9 cellular contexts compared by ENCODE assay signal in the genomic region with DNA sequence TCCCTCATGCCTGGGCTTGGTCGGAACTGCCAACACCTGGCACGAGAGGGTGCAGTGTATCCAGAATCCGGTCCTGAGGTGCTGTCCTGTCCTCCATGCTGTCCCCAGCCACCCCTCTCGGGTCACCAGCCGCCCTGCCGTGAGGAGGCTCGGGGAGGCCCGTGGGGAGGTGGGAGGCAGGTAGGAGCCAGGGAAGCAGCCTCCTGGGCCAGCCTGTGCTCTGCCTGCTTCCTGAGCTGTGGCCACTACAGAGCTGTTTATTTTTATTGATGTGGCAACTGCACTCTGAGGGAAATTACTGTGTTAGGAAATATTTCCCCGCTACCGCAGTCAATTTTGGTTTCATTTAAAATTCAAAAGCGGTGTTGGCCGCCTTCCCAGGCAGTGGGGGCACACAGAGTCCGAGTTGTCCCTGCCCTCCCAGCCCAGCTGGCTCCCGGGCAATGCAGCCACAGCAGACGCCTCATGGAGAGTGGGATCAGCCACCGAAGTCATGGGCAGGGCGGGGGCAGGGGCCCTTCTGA. TPM values are rescaled to one million over a fixed set of nuclear protein-coding genes. Genes with fewer than 3 reads are reported as not detected.
DNase-seq lines count a peak whose midpoint lies in the region; ATAC-seq and TF ChIP-seq lines count a peak whose summit lies in the region.
"Had no signal": no experiment of that assay in that cellular context is flagged by ENCODE, and none has a peak within 500 bp of the region (broad histone marks: within the 10 kb centered on the region; RNA-seq: fewer than 3 reads in every experiment).

No MANE protein-coding gene starts in this region.

- no peak for TF ChIP-seq CTCF in left ventricle myocardium inferior (IDR thresholded peaks at IDR 0.05; ENCODE audit: borderline replicate concordance)
- TF ChIP-seq CTCF in upper lobe of right lung (IDR thresholded peaks at IDR 0.05) = no peak
- no peak for TF ChIP-seq CTCF in type B pancreatic cell (conservative IDR thresholded peaks at IDR 0.05)

- peaks cover 2% of the 10 kb centered on the region for H3K27me3 Mint-ChIP-seq in T-helper 2 cell treated with Interferon-gamma antibody and Interleukin-4, amounts not matched to agents 5 μg/mL and 100 μg/mL, for 36 hours (ENCODE audit: low read depth)
- peaks cover 16% of the 10 kb centered on the region for H3K27me3 Mint-ChIP-seq in type B pancreatic cell

- no peaks in the 10 kb centered on the region for H3K9me2 ChIP-seq in Karpas-422 (replicated peaks; ENCODE audit: insufficient read depth, low read length)

- H3K4me1 Mint-ChIP-seq in T-helper 2 cell treated with Interferon-gamma antibody and Interleukin-4, amounts not matched to agents 5 μg/mL and 100 μg/mL, for 36 hours (ENCODE audit: low read depth) = peaks cover 7% of the 10 kb centered on the region
- H3K4me1 Mint-ChIP-seq in type B pancreatic cell (ENCODE audit: unreplicated experiment) = no peaks in the 10 kb centered on the region
- H3K4me1 Mint-ChIP-seq: stimulated activated memory B cell treated with anti-CD40 and anti-IgM and Interleukin-4, amounts not matched to agents 10 μg/mL and 1 μg/mL and 100 μg/mL, for 72 hours had no signal

- no peaks in the 10 kb centered on the region for H3K36me3 ChIP-seq in left ventricle myocardium inferior
- H3K36me3 ChIP-seq in upper lobe of right lung = no peaks in the 10 kb centered on the region
- H3K36me3 ChIP-seq in Karpas-422 (ENCODE audit: insufficient read depth, low read length) = peaks cover 5% of the 10 kb centered on the region

- H3K36me3 Mint-ChIP-seq in T-helper 2 cell treated with Interferon-gamma antibody and Interleukin-4, amounts not matched to agents 5 μg/mL and 100 μg/mL, for 36 hours (ENCODE audit: low read depth) = no peaks in the 10 kb centered on the region
- no peaks in the 10 kb centered on the region for H3K36me3 Mint-ChIP-seq in type B pancreatic cell

- no peak overlapping the region for H3K4me3 Mint-ChIP-seq in T-helper 2 cell treated with Interferon-gamma antibody and Interleukin-4, amounts not matched to agents 5 μg/mL and 100 μg/mL, for 36 hours
- H3K4me3 Mint-ChIP-seq in type B pancreatic cell = no peak overlapping the region
- H3K4me3 Mint-ChIP-seq: stimulated activated memory B cell treated with anti-CD40 and anti-IgM and Interleukin-4, amounts not matched to agents 10 μg/mL and 1 μg/mL and 100 μg/mL, for 72 hours had no signal

- no peaks in the 10 kb centered on the region for H3K79me2 ChIP-seq in Karpas-422 (ENCODE audit: low read length)

- intact Hi-C loops in Right ventricle myocardium inferior (cut with DNase I) = no loop called here
- intact Hi-C loops in cardiac septum (cut with DNase I) = no loop called here
- intact Hi-C loops in left ventricle myocardium inferior (cut with micrococcal nuclease) = no loop called here
- intact Hi-C loops in upper lobe of right lung (cut with DNase I) = no loop called here

- peak; percentile 27 for ATAC-seq in Right ventricle myocardium inferior
- ATAC-seq in upper lobe of right lung = peak; percentile 69
- ATAC-seq in HG02938 (IDR thresholded peaks at IDR 0.05; ENCODE audit: unreplicated experiment) = no peak

- peaks cover 6% of the 10 kb centered on the region for H3K9me3 Mint-ChIP-seq in T-helper 2 cell treated with Interferon-gamma antibody and Interleukin-4, amounts not matched to agents 5 μg/mL and 100 μg/mL, for 36 hours
- no peaks in the 10 kb centered on the region for H3K9me3 Mint-ChIP-seq in type B pancreatic cell

- H3K27ac Mint-ChIP-seq in T-helper 2 cell treated with Interferon-gamma antibody and Interleukin-4, amounts not matched to agents 5 μg/mL and 100 μg/mL, for 36 hours = peak overlapping the region; percentile 12
- no peak overlapping the region for H3K27ac Mint-ChIP-seq in type B pancreatic cell
- H3K27ac Mint-ChIP-seq: stimulated activated memory B cell treated with anti-CD40 and anti-IgM and Interleukin-4, amounts not matched to agents 10 μg/mL and 1 μg/mL and 100 μg/mL, for 72 hours had no signal

- H2AFZ ChIP-seq in Karpas-422 (ENCODE audit: low read length) = no peak overlapping the region

- H4K20me1 ChIP-seq in Karpas-422 (ENCODE audit: insufficient read depth, low read depth, low read length) = no peaks in the 10 kb centered on the region

- H3K27ac ChIP-seq in left ventricle myocardium inferior (replicated peaks) (no peak overlapping the region), upper lobe of right lung (peak overlapping the region; percentile 6), Karpas-422 (ENCODE audit: low read length) (no peak overlapping the region)

- no peak overlapping the region for H3K4me2 ChIP-seq in Karpas-422 (ENCODE audit: low read depth, low read length, poor library complexity, severe bottlenecking)

- H3K4me1 ChIP-seq in left ventricle myocardium inferior = peaks cover 4% of the 10 kb centered on the region
- H3K4me1 ChIP-seq in upper lobe of right lung = peaks cover 13% of the 10 kb centered on the region
- no peaks in the 10 kb centered on the region for H3K4me1 ChIP-seq in Karpas-422 (ENCODE audit: low read length)

- H3K9me3 ChIP-seq in left ventricle myocardium inferior (replicated peaks) (no peaks in the 10 kb centered on the region), upper lobe of right lung (no peaks in the 10 kb centered on the region), Karpas-422 (ENCODE audit: low read length) (no peaks in the 10 kb centered on the region; the same call in 1 of the 2 replicates)

- H3K4me3 ChIP-seq in left ventricle myocardium inferior (peak overlapping the region; percentile 9), upper lobe of right lung (peak overlapping the region; percentile 26), Karpas-422 (ENCODE audit: low read length) (no peak overlapping the region)

- DNase-seq in Right ventricle myocardium inferior (ENCODE audit: missing footprints) = peak; percentile 70
- DNase-seq in cardiac septum (ENCODE audit: low spot score) = no peak
- DNase-seq in T-helper 2 cell treated with Interferon-gamma antibody and Interleukin-4, amounts not matched to agents 5 μg/mL and 100 μg/mL, for 36 hours (ENCODE audit: low spot score) = no peak
- DNase-seq in left ventricle myocardium inferior = no peak
- DNase-seq in upper lobe of right lung = peak; percentile 67
- no peak for DNase-seq in type B pancreatic cell (ENCODE audit: extremely low spot score, unreplicated experiment)
- no peak for DNase-seq in Karpas-422

- H3K9ac ChIP-seq in Karpas-422 (ENCODE audit: low read length) = no peak overlapping the region

- H3K27me3 ChIP-seq in left ventricle myocardium inferior (ENCODE audit: low read depth) (peaks cover 51% of the 10 kb centered on the region), upper lobe of right lung (no peaks in the 10 kb centered on the region), Karpas-422 (ENCODE audit: low read length) (no peaks in the 10 kb centered on the region)

RNA-seq across cellular contexts. Expression of a gene that starts 18.3 kb away (rescaled TPM):
- total RNA-seq in Right ventricle myocardium inferior (9.2 TPM), cardiac septum (8.6 TPM), left ventricle myocardium inferior (10.3 TPM), upper lobe of right lung (16.5 TPM), type B pancreatic cell (ENCODE audit: low replicate concordance) (23.9 and 27.8 TPM in 2 replicates)
- 10.4 and 20.5 TPM in 2 replicates for total RNA-seq in Karpas-422 (2014; rRNA removed; shearing (Covaris generic); ENCODE audit: low replicate concordance)

RNA-seq across cellular contexts. Expression of a gene that starts 18.5 kb away (rescaled TPM):
- total RNA-seq in Right ventricle myocardium inferior (10.4 TPM), cardiac septum (9.6 TPM), left ventricle myocardium inferior (9.0 TPM), upper lobe of right lung (16.2 TPM), type B pancreatic cell (ENCODE audit: low replicate concordance) (22.1 and 30.5 TPM in 2 replicates)
- total RNA-seq in Karpas-422 (2014; rRNA removed; shearing (Covaris generic); ENCODE audit: low replicate concordance) = 6.4 and 14.9 TPM in 2 replicates

Comparison
In these comparisons a context has a peak if more than half of its experiments do, and no peak if none do; other contexts are left out.
1. DNase-seq: peak in Right ventricle myocardium inferior (single experiment) and upper lobe of right lung (single experiment); none in cardiac septum (single experiment), T-helper 2 cell treated with Interferon-gamma antibody and Interleukin-4, amounts not matched to agents 5 μg/mL and 100 μg/mL, for 36 hours (single experiment), left ventricle myocardium inferior (single experiment), type B pancreatic cell (single experiment) and Karpas-422 (single experiment).